8 cellular contexts compared by ENCODE assay signal in the genomic region with DNA sequence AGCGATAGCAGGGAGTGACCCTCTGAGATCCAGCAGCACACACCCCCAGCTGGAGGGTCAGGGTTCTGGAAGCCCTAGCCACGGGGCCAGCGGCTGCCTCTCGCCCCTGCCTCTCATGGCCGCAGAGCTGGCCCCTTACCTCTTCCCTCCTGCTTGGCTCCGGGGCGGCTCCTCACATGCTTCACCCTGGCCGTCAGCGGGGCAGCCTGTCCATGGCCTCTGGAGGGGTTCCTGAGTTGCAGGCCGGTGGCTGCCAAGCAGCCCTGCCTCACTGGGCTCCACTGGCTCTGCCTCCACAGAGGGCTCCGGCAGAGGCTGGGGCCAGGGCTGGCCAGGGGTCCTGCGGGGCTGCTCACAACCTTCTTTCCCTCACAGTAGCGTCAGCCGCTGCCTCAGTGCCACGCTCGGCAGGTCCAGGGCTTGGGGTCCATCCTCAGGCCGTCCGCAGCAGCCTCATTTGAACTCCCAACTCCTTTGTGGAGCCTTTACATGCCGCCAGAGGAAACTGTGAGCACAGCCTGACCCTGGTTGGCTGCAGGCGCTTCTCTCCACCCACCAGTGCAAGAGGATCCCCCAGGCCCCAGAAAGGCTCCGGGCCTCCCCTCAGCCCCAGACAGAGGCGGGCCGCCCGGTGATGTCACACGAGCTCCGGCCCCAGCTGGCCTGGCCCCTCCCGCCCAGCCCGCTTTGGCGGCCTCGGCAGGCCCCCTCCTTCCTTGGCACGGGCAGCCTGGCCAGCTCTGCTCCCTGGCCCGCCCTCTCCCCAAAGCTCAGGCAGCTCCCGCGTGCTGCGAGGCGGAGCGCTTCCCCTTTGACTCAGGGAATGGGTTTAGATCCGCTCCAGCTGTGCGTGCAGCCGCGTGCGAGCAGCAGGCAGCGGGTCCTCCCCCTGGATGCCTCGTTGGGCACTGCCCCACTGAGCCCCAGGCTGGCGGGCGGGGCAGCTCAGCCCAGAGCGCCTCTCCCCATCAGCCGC. TPM values are rescaled to one million over a fixed set of nuclear protein-coding genes. Genes with fewer than 3 reads are reported as not detected.
DNase-seq lines count a peak whose midpoint lies in the region; ATAC-seq and TF ChIP-seq lines count a peak whose summit lies in the region.

TSS of gene ANGPTL2 (minus strand) at position 460 of the 976 bp plus-strand sequence. CDS start 13,904 bp downstream, outside the sequence.

- TF ChIP-seq CTCF in lower lobe of right lung (IDR thresholded peaks at IDR 0.05) = no peak

- no peaks in the 10 kb centered on the region for H3K9me3 Mint-ChIP-seq in stimulated activated naive CD8-positive, alpha-beta T cell treated with anti-CD3 and anti-CD28 coated beads, Interleukin-15, amount 100 ng/mL, for 72 hours

- no peak within 1 kb of the TSS for H3K27ac Mint-ChIP-seq in stimulated activated naive CD8-positive, alpha-beta T cell treated with anti-CD3 and anti-CD28 coated beads, Interleukin-15, amount 100 ng/mL, for 72 hours

- H3K9ac ChIP-seq in SK-N-MC (ENCODE audit: insufficient read length) = no peak within 1 kb of the TSS

- H3K4me1 ChIP-seq in lower lobe of right lung = peaks cover 24% of the 10 kb centered on the region

- H3K9me3 ChIP-seq in SK-N-MC (ENCODE audit: low read depth, low read length) (no peaks in the 10 kb centered on the region), lower lobe of right lung (no peaks in the 10 kb centered on the region)

- H3K27ac ChIP-seq in SK-N-MC = no peak within 1 kb of the TSS
- peak within 1 kb of the TSS; percentile 83 for H3K27ac ChIP-seq in lower lobe of right lung

- H3K4me3 ChIP-seq in SK-N-MC (0 out of 2 replicates have a peak within 1 kb of the TSS, but pooled peaks have one; percentile 33), lower lobe of right lung (peak within 1 kb of the TSS; percentile 63)

- H3K4me1 Mint-ChIP-seq in stimulated activated naive CD8-positive, alpha-beta T cell treated with anti-CD3 and anti-CD28 coated beads, Interleukin-15, amount 100 ng/mL, for 72 hours = peaks cover 16% of the 10 kb centered on the region

- DNase-seq in DMS79 treated with DMSO at 0.1 percent for 48 hours (lab: John Stamatoyannopoulos, UW) = peak; percentile 76
- no peak for DNase-seq in SK-N-MC (ENCODE audit: low read depth, low spot score)
- peak; percentile 89 for DNase-seq in epidermal melanocyte (ENCODE audit: insufficient read length, low spot score)
- DNase-seq in lower lobe of right lung = peak; percentile 80
- DNase-seq in stimulated activated naive CD8-positive, alpha-beta T cell treated with anti-CD3 and anti-CD28 coated beads, Interleukin-15, amount 100 ng/mL, for 72 hours = peak in 1 of 2 donors; percentile 14

- no peaks in the 10 kb centered on the region for H3K36me3 ChIP-seq in SK-N-MC (ENCODE audit: insufficient read depth, low read length)
- H3K36me3 ChIP-seq in lower lobe of right lung = no peaks in the 10 kb centered on the region

- peaks cover 87% of the 10 kb centered on the region for H3K27me3 Mint-ChIP-seq in stimulated activated naive CD8-positive, alpha-beta T cell treated with anti-CD3 and anti-CD28 coated beads, Interleukin-15, amount 100 ng/mL, for 72 hours

- peak within 1 kb of the TSS; percentile 36 to 66 for H3K4me3 Mint-ChIP-seq in stimulated activated naive CD8-positive, alpha-beta T cell treated with anti-CD3 and anti-CD28 coated beads, Interleukin-15, amount 100 ng/mL, for 72 hours

- ATAC-seq in HG03342 (IDR thresholded peaks at IDR 0.05; ENCODE audit: unreplicated experiment) (peak; percentile 52), lower lobe of right lung (peak; percentile 92 to 93), HG02571 (IDR thresholded peaks at IDR 0.05; ENCODE audit: unreplicated experiment) (no peak), HG03460 (IDR thresholded peaks at IDR 0.05; ENCODE audit: unreplicated experiment) (no peak)
- ATAC-seq in stimulated activated naive CD8-positive, alpha-beta T cell treated with anti-CD3 and anti-CD28 coated beads, Interleukin-15, amount 100 ng/mL, for 72 hours = peak; percentile 62

- H3K27me3 ChIP-seq in lower lobe of right lung (ENCODE audit: low read depth) = peaks cover 6% of the 10 kb centered on the region

- intact Hi-C loops in lower lobe of right lung (cut with DNase I) = no loop called here

RNA-seq across cellular contexts. Expression of gene ANGPTL2, which starts in this region (rescaled TPM):
- 11.4 TPM for total RNA-seq in lower lobe of right lung

Comparison
In these comparisons a context has a peak if more than half of its experiments do, and no peak if none do; other contexts are left out.
1. ATAC-seq: peak in HG03342 (single experiment), lower lobe of right lung (2 of 2) and stimulated activated naive CD8-positive, alpha-beta T cell treated with anti-CD3 and anti-CD28 coated beads, Interleukin-15, amount 100 ng/mL, for 72 hours (single experiment); none in HG02571 (single experiment) and HG03460 (single experiment).